In genomic region chr2:48227617-48228344, GRCh38 we compare ENCODE assay signal across 11 cellular contexts.
DNase-seq lines count a peak whose midpoint lies in the region; ATAC-seq and TF ChIP-seq lines count a peak whose summit lies in the region.
"Had no signal": no experiment of that assay in that cellular context is flagged by ENCODE, and none has a peak within 500 bp of the region (broad histone marks: within the 10 kb centered on the region; RNA-seq: fewer than 3 reads in every experiment).

No MANE protein-coding gene starts in this region.

- TF ChIP-seq CTCF in left ventricle myocardium inferior (IDR thresholded peaks at IDR 0.05; ENCODE audit: borderline replicate concordance), result no peak
- TF ChIP-seq CTCF in upper lobe of right lung (IDR thresholded peaks at IDR 0.05), result no peak

- H3K36me3 ChIP-seq in left ventricle myocardium inferior (no peaks in the 10 kb centered on the region), upper lobe of right lung (no peaks in the 10 kb centered on the region)

- H3K27ac ChIP-seq in left ventricle myocardium inferior (replicated peaks) (no peak overlapping the region), upper lobe of right lung (peak overlapping the region; percentile 1)

- ATAC-seq in Right ventricle myocardium inferior, result peak; percentile 64
- peak; percentile 64 for ATAC-seq in HG03039 (IDR thresholded peaks at IDR 0.05; ENCODE audit: unreplicated experiment)
- ATAC-seq in upper lobe of right lung, result peak; percentile 90
- no peak for ATAC-seq in stimulated activated naive CD8-positive, alpha-beta T cell treated with anti-CD3 and anti-CD28 coated beads, Interleukin-15, Interleukin-2, amounts not matched to agents 100 U/mL and 50 U/mL, for 24 hours

- H3K27me3 ChIP-seq in left ventricle myocardium inferior (ENCODE audit: low read depth), result no peaks in the 10 kb centered on the region
- H3K27me3 ChIP-seq in upper lobe of right lung, result no peaks in the 10 kb centered on the region

- H3K4me1 ChIP-seq in left ventricle myocardium inferior, result no peaks in the 10 kb centered on the region
- H3K4me1 ChIP-seq in upper lobe of right lung, result no peaks in the 10 kb centered on the region

- no peak for DNase-seq in Right ventricle myocardium inferior (ENCODE audit: missing footprints)
- DNase-seq in left ventricle myocardium inferior, result no peak
- DNase-seq in SIG-M5 (lab: John Stamatoyannopoulos, UW), result peak; percentile 92
- no peak for DNase-seq in upper lobe of right lung
- no peak for DNase-seq in stimulated activated naive CD8-positive, alpha-beta T cell treated with anti-CD3 and anti-CD28 coated beads, Interleukin-15, Interleukin-2, amounts not matched to agents 100 U/mL and 50 U/mL, for 24 hours
- no peak for DNase-seq in NK-92 (lab: John Stamatoyannopoulos, UW; ENCODE audit: unreplicated experiment)
- no peak for DNase-seq in activated T-cell treated with anti-CD3 and anti-CD28 coated beads for 4 hours
- DNase-seq: HCEC 1CT; left cardiac atrium; stimulated activated CD4-positive, alpha-beta T cell treated with anti-CD3 and anti-CD28 coated beads, Interleukin-4, amount 100 ng/mL, for 1 hour had no signal

- H3K9me3 ChIP-seq in left ventricle myocardium inferior (replicated peaks) (no peaks in the 10 kb centered on the region), upper lobe of right lung (no peaks in the 10 kb centered on the region)

- intact Hi-C loops in Right ventricle myocardium inferior (cut with DNase I) (no loop called here), left ventricle myocardium inferior (cut with micrococcal nuclease) (no loop called here), upper lobe of right lung (cut with DNase I) (no loop called here)

- H3K4me3 ChIP-seq in left ventricle myocardium inferior (no peak overlapping the region), upper lobe of right lung (no peak overlapping the region)
